8 cellular contexts compared by ENCODE assay signal in the genomic region with DNA sequence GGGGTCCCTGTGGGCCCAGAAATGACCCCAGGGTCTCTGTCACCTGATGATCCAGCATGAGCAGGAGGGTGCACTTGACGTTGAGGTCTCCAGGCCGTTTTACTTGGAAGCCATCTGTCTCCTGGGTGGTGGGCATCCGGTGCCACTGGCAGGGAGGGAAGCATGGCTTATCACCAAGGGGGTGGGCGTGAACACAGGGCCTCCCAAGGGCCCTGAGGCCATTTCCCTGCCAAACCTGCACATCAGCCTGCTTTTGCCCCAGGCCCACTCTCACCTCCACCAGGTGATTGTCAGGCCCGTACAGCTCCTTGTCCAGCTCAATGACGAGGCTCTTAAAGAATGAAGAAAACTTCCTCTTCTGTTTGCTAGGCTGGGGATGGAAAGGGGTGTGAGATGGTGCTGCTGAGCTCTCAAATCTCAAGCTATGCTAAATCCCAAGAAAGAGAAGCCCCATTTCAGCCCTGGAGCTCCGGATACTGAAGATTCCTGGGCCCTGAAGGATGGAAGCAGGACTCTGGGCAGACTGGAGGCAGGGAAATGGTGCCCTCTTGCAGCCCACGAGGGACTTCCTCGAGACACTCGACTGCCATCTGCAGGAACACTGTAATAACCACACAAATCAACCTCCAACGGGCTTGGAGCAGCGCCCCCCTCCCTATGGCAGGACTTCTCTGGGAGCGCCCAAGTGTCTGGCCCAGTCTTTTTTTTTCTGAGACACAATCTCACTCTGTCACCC. TPM values are rescaled to one million over a fixed set of nuclear protein-coding genes. Genes with fewer than 3 reads are reported as not detected.
A peak's percentile ranks its signal among the peaks of the same experiment; 100 is the strongest.
DNase-seq lines count a peak whose midpoint lies in the region; ATAC-seq and TF ChIP-seq lines count a peak whose summit lies in the region.

No MANE protein-coding gene starts in this region.

- ATAC-seq in GM19438 (IDR thresholded peaks at IDR 0.05; ENCODE audit: low read depth, unreplicated experiment): peak; percentile 71

- H3K4me3 ChIP-seq in SK-N-MC (no peak overlapping the region), adrenal gland (no peak overlapping the region), smooth muscle cell (no peak overlapping the region)

- no peaks in the 10 kb centered on the region for H3K9me3 ChIP-seq in SK-N-MC (ENCODE audit: low read depth, low read length)
- no peaks in the 10 kb centered on the region for H3K9me3 ChIP-seq in adrenal gland (replicated peaks in 1 of 3)
- no peaks in the 10 kb centered on the region for H3K9me3 ChIP-seq in smooth muscle cell (replicated peaks; ENCODE audit: low read depth)

- TF ChIP-seq POLR2A in adrenal gland (IDR thresholded peaks at IDR 0.05): no peak

- peak; percentile 60 for DNase-seq in CMK (ENCODE audit: low read depth)
- peak; percentile 81 for DNase-seq in M059J (ENCODE audit: low read depth)
- DNase-seq in SK-N-MC (ENCODE audit: low read depth, low spot score): peak; percentile 22
- DNase-seq in adrenal gland: peak in 6 of 7 donors; percentile 51 to 88 (median 77)
- DNase-seq in hippocampal formation (lab: John Stamatoyannopoulos, UW): peak; percentile 32 to 75
- DNase-seq in smooth muscle cell (lab: John Stamatoyannopoulos, UW; ENCODE audit: unreplicated experiment): no peak
- DNase-seq in NCI-H187 (lab: John Stamatoyannopoulos, UW): no peak

- H3K27me3 ChIP-seq in adrenal gland (no peaks in the 10 kb centered on the region), smooth muscle cell (ENCODE audit: low read depth) (no peaks in the 10 kb centered on the region)

- H3K9ac ChIP-seq in SK-N-MC (ENCODE audit: insufficient read length) (no peak overlapping the region), smooth muscle cell (ENCODE audit: low read depth) (no peak overlapping the region)

- no peak overlapping the region for H3K4me2 ChIP-seq in smooth muscle cell

- H3K4me1 ChIP-seq in adrenal gland (replicated peaks in 1 of 2) (peaks cover 22 to 39% of the 10 kb centered on the region in 2 donors), smooth muscle cell (ENCODE audit: low read depth) (peaks cover 7% of the 10 kb centered on the region)

- peaks cover 37% of the 10 kb centered on the region for H4K20me1 ChIP-seq in smooth muscle cell (ENCODE audit: low read depth)

- H2AFZ ChIP-seq in smooth muscle cell (ENCODE audit: low read depth): no peak overlapping the region

- intact Hi-C loops in adrenal gland (cut with DNase I): no loop called here

- H3F3A ChIP-seq in smooth muscle cell (ENCODE audit: low read depth): no peaks in the 10 kb centered on the region

- TF ChIP-seq CTCF in adrenal gland (IDR thresholded peaks at IDR 0.05) (peak; percentile 25 to 64 (median 41)), smooth muscle cell (IDR thresholded peaks at IDR 0.05; ENCODE audit: borderline replicate concordance, insufficient read depth, poor library complexity, severe bottlenecking) (peak; percentile 29)

- 35 to 45% (median 37%) methylated on average over 3 to 13 of the region's 13 CpGs for WGBS in adrenal gland, 4 donors
- 69% methylated on average over 13 of the region's 13 CpGs for WGBS in smooth muscle cell (ENCODE audit: low lambda C conversion rate)

- H3K79me2 ChIP-seq in smooth muscle cell (ENCODE audit: low read depth): peaks cover 38% of the 10 kb centered on the region

- H3K36me3 ChIP-seq in SK-N-MC (ENCODE audit: insufficient read depth, low read length) (peaks cover 61% of the 10 kb centered on the region), adrenal gland (replicated peaks in 1 of 2) (peaks cover 0 to 76% of the 10 kb centered on the region in 2 donors), smooth muscle cell (ENCODE audit: low read depth) (no peaks in the 10 kb centered on the region)

- H3K27ac ChIP-seq in SK-N-MC: no peak overlapping the region; the same call in 1 of the 2 replicates
- peak overlapping the region in 1 of 5 donors; percentile 30 for H3K27ac ChIP-seq in adrenal gland
- H3K27ac ChIP-seq in smooth muscle cell (ENCODE audit: low read depth): no peak overlapping the region

RNA-seq across cellular contexts. Expression of gene FTSJ3, which starts 7.1 kb away (rescaled TPM):
- total RNA-seq in M059J (2014; rRNA removed; shearing (Covaris generic)): 59.4 and 98.1 TPM in 2 replicates
- total RNA-seq in adrenal gland (10 to 100 TPM; 32.4 to 56.1 (median 43.2) TPM), smooth muscle cell (32.5 and 46.8 TPM in 2 replicates)
- polyA plus RNA-seq in adrenal gland (10 to 100 TPM; 19.4 to 54.1 (median 44.9) TPM), smooth muscle cell (21.9 and 24.8 TPM in 2 replicates)

RNA-seq across cellular contexts. Expression of gene PSMC5, which starts 7.4 kb away (rescaled TPM):
- 38.3 and 47.6 TPM in 2 replicates for total RNA-seq in M059J (2014; rRNA removed; shearing (Covaris generic))
- total RNA-seq in adrenal gland (100 to 1,000 TPM in 5 of 8 donors, 10 to 100 TPM in 3; 79.8 to 167 (median 127) TPM), smooth muscle cell (32.3 and 46.2 TPM in 2 replicates)
- polyA plus RNA-seq in adrenal gland (100 to 1,000 TPM; 232 to 273 (median 247) TPM), smooth muscle cell (132 and 153 TPM in 2 replicates)

RNA-seq across cellular contexts. Expression of gene SMARCD2, which starts 7.9 kb away (rescaled TPM):
- 64.5 and 81.1 TPM in 2 replicates for total RNA-seq in M059J (2014; rRNA removed; shearing (Covaris generic))
- total RNA-seq in adrenal gland (100 to 1,000 TPM in 4 of 8 donors, 10 to 100 TPM in 4; 41.9 to 185 (median 99.0) TPM), smooth muscle cell (41.6 and 43.7 TPM in 2 replicates)
- polyA plus RNA-seq in adrenal gland (10 to 100 TPM; 43.1 to 53.7 (median 52.7) TPM), smooth muscle cell (41.9 and 58.6 TPM in 2 replicates)

RNA-seq across cellular contexts. Expression of gene CSH2, which starts 38.9 kb away (rescaled TPM):
- total RNA-seq in M059J (2014; rRNA removed; shearing (Covaris generic)): not detected in 2 replicates
- total RNA-seq in adrenal gland: not detected
- not detected for polyA plus RNA-seq in adrenal gland
- not detected in 2 replicates for total RNA-seq in smooth muscle cell
- not detected in 2 replicates for polyA plus RNA-seq in smooth muscle cell

RNA-seq across cellular contexts. Expression of gene GH2, which starts 47.1 kb away (rescaled TPM):
- total RNA-seq in M059J (2014; rRNA removed; shearing (Covaris generic)): not detected in 2 replicates
- total RNA-seq in adrenal gland (not detected), smooth muscle cell (not detected in 2 replicates)
- polyA plus RNA-seq in adrenal gland (not detected), smooth muscle cell (not detected in 2 replicates)

Comparison
In these comparisons a context has a peak if more than half of its experiments do, and no peak if none do; other contexts are left out.
1. DNase-seq: peak in CMK (single experiment), M059J (single experiment), SK-N-MC (single experiment), adrenal gland (6 of 7) and hippocampal formation (2 of 2); none in smooth muscle cell (single experiment) and NCI-H187 (0 of 2).